In the genomic region with DNA sequence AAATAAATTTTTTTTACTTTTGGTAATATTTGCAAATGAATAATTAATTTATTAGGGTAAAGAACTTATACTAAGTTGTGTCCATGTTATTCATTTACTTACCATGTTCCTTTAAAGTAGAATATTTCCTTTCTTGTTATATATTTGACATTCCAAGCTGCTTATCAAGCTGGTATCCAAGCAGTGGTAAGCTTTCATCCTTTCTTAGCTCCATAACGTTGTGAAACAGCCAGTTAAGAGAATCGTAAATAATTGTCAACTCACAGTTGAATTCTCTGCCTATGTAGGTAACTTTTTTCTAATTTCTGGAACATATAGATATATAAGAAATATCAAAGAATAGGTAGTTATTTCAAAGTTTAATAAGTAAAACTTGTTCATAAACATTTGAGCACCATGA, we compare ENCODE assay signal across 23 cellular contexts.
"Had no signal": no experiment of that assay in that cellular context is flagged by ENCODE, and none has a peak within 500 bp of the region (broad histone marks: within the 10 kb centered on the region; RNA-seq: fewer than 3 reads in every experiment).

No MANE protein-coding gene starts in this region.

- H3K27ac ChIP-seq: left lung, lower lobe of right lung, pancreas, prostate gland, skin epidermis, spleen, suprapubic skin, thoracic aorta, tibial artery, uterus had no signal

- FAIRE-seq: keratinocyte had no signal

- H3K4me3 ChIP-seq: left lung, lower lobe of right lung, pancreas, prostate gland, skin epidermis, spleen, suprapubic skin, thoracic aorta, tibial artery, uterus had no signal

- H3K9me3 ChIP-seq: left lung, lower lobe of right lung, pancreas, prostate gland, spleen, suprapubic skin, thoracic aorta, tibial artery, uterus had no signal

- ATAC-seq: left colon; left lung; lower lobe of right lung; naive thymus-derived CD8-positive, alpha-beta T cell; pancreas; right cardiac atrium; sciatic nerve; stimulated activated effector memory CD8-positive, alpha-beta T cell treated with anti-CD3 and anti-CD28 coated beads, Interleukin-12 subunit alpha, Interleukin-12 subunit beta, amount 100 ng/mL, for 72 hours had no signal

- DNase-seq: left colon; left lung; lower lobe of right lung; mammary epithelial cell; mesenchymal stem cell; naive thymus-derived CD8-positive, alpha-beta T cell; nucleus accumbens; pancreas; posterior cingulate gyrus; retina; right cardiac atrium; spleen; stimulated activated CD4-positive, alpha-beta T cell treated with anti-CD3 and anti-CD28 coated beads, Interleukin-4, amount 100 ng/mL, for 24 hours; stimulated activated naive CD4-positive, alpha-beta T cell; tibial artery; uterus had no signal

- H3K4me1 ChIP-seq: left lung, lower lobe of right lung, pancreas, prostate gland, spleen, suprapubic skin, tibial artery, uterus had no signal
